Comparison of ENCODE assay signal across 35 cellular contexts in the genomic region with DNA sequence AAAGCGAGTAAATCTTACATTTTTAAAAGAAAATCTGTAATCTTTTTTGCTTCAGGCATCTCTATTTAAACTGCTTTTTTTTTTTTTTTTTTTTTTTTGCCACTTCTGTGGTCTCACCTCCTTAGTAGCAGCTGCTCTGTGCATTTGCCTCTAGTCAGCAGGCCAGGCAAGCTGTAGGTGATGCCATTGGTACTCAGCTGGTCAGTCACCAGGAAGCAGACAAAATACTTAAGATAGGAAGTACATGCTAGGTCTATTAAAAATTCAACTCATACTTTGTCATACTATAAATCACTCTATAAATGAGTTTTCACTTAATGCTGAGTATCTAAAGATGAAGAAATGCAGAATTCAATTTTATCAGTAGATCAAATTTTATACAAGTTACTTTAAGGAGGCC.
"Had no signal": no experiment of that assay in that cellular context is flagged by ENCODE, and none has a peak within 500 bp of the region (broad histone marks: within the 10 kb centered on the region; RNA-seq: fewer than 3 reads in every experiment).

No MANE protein-coding gene starts in this region.

- H3K36me3 ChIP-seq: MG63 had no signal

- H3K27me3 ChIP-seq: MG63 had no signal

- H3K4me3 ChIP-seq: MG63 had no signal

- DNase-seq: Karpas-422, Kasumi-1, MG63, MM.1S, MV-4-11, NCI-H1048, NCI-H1092, NCI-H1092 treated with DMSO at 0.1 percent for 48 hours, NCI-H1105, NCI-H1105 treated with DMSO at 0.1 percent for 48 hours, NCI-H1417, NCI-H1417 treated with DMSO at 0.1 percent for 48 hours, NCI-H1436, NCI-H1436 treated with DMSO at 0.1 percent for 48 hours, NCI-H146, NCI-H1694, NCI-H1694 treated with DMSO at 0.1 percent for 48 hours, NCI-H187, NCI-H187 treated with DMSO at 0.1 percent for 48 hours, NCI-H1930, NCI-H2029, NCI-H2029 treated with DMSO at 0.1 percent for 48 hours, NCI-H2081, NCI-H2081 treated with DMSO at 0.1 percent for 48 hours, NCI-H2107, NCI-H2171, NCI-H2171 treated with DMSO at 0.1 percent for 48 hours, NCI-H2227 treated with DMSO at 0.1 percent for 48 hours, NCI-H226, NCI-H345, NCI-H446, NCI-H446 treated with DMSO at 0.1 percent for 48 hours, NCI-H510A, NCI-H510A treated with DMSO at 0.1 percent for 48 hours, NCI-H524 had no signal
